Comparison of ENCODE assay signal across 1 cellular context in the genomic region with DNA sequence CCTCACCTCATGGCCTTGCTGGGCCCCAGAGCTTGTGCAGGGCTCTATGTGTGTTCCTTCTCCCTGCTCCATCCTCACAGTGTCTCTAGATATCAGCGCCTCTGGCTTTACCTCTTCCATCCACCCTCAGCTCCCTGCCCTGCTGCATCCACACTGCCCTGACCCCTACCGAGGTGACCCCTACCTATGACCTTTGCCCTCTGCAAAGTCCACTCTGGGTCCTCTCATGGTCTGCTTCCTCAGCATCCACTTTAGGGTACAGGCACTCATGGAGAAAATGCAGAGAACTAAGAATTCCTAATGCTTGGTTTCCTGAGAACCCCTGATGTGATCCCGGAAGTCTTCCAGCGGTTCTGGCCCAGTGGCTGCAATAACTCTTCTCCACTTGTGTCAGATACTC.
A peak's percentile ranks its signal among the peaks of the same experiment; 100 is the strongest.
TF ChIP-seq lines count a peak whose summit lies in the region.

No MANE protein-coding gene starts in this region.

TF ChIP-seq in HepG2, 621 proteins besides CTCF, POLR2A, EP300 and RAD21:
- TF ChIP-seq HNF1B (CRISPR knock-in tag; IDR thresholded peaks at IDR 0.05) (no peak), NR2C2 (CRISPR knock-in tag; IDR thresholded peaks at IDR 0.05; ENCODE audit: borderline replicate concordance) (0 out of 2 replicates have a peak, but pooled peaks have one; percentile 23)
